ENCODE assay signal across 2 cellular contexts in the genomic region with DNA sequence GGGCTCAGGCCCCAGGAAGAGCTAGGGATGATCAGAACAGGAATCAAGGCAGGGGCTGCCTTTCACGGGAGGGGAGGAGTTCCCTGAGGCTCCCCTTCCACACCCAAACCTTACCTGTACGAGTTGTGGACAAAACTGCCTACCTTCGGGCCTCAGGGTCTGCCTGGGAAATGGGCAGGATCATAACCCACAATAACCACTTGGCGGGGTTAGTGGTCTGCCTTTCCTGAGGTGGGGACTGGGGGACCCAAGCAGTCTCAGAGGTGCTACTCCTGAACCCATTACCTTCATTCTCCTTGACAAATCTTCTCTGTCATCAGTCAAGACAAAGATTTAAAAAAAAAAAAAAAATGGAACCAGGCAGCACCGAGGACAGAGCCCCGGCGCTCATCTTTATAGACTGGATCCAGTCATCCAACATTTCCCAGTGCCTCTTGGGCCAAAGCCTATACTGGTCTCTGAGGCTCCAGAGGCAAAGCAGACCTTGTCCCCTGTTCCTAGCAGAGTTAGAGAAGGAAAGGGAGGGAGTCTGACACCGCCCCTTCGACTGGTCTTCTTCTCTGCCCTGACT.
TF ChIP-seq lines count a peak whose summit lies in the region.

No MANE protein-coding gene starts in this region.

TF ChIP-seq in A549, 52 proteins besides CTCF, POLR2A, EP300 and RAD21:
- TF ChIP-seq MYC (IDR thresholded peaks at IDR 0.05; ENCODE audit: borderline replicate concordance, low read length) (no peak), MAZ (IDR thresholded peaks at IDR 0.05; ENCODE audit: borderline replicate concordance, low read depth, low read length) (no peak), KDM1A (IDR thresholded peaks at IDR 0.05; ENCODE audit: low read depth) (no peak), FOSL2 (IDR thresholded peaks at IDR 0.05) (no peak), FOSL2 (CRISPR knock-in tag; IDR thresholded peaks at IDR 0.05) (no peak), NR3C1 (IDR thresholded peaks at IDR 0.05) (no peak), HDAC2 (IDR thresholded peaks at IDR 0.05) (no peak), HEYL (CRISPR knock-in tag; IDR thresholded peaks at IDR 0.05) (no peak)
- TF ChIP-seq, protein P1, sequence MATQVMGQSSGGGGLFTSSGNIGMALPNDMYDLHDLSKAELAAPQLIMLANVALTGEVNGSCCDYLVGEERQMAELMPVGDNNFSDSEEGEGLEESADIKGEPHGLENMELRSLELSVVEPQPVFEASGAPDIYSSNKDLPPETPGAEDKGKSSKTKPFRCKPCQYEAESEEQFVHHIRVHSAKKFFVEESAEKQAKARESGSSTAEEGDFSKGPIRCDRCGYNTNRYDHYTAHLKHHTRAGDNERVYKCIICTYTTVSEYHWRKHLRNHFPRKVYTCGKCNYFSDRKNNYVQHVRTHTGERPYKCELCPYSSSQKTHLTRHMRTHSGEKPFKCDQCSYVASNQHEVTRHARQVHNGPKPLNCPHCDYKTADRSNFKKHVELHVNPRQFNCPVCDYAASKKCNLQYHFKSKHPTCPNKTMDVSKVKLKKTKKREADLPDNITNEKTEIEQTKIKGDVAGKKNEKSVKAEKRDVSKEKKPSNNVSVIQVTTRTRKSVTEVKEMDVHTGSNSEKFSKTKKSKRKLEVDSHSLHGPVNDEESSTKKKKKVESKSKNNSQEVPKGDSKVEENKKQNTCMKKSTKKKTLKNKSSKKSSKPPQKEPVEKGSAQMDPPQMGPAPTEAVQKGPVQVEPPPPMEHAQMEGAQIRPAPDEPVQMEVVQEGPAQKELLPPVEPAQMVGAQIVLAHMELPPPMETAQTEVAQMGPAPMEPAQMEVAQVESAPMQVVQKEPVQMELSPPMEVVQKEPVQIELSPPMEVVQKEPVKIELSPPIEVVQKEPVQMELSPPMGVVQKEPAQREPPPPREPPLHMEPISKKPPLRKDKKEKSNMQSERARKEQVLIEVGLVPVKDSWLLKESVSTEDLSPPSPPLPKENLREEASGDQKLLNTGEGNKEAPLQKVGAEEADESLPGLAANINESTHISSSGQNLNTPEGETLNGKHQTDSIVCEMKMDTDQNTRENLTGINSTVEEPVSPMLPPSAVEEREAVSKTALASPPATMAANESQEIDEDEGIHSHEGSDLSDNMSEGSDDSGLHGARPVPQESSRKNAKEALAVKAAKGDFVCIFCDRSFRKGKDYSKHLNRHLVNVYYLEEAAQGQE (IDR thresholded peaks at IDR 0.05), result peak; percentile 52; the same call in 1 of the 2 replicates

TF ChIP-seq in endothelial cell of umbilical vein, 7 proteins besides CTCF, POLR2A, EP300 and RAD21:
- TF ChIP-seq MYC (IDR thresholded peaks at IDR 0.05; ENCODE audit: low read depth, low read length) (no peak), GATA2 (IDR thresholded peaks at IDR 0.05; ENCODE audit: insufficient read depth, insufficient read length, low read depth, low read length) (no peak), JUN (IDR thresholded peaks at IDR 0.05; ENCODE audit: borderline replicate concordance, insufficient read depth, insufficient read length, low read depth) (no peak), POLR2AphosphoS5 (IDR thresholded peaks at IDR 0.05; ENCODE audit: insufficient read depth, low read depth, low read length) (no peak)
- TF ChIP-seq, protein P2, sequence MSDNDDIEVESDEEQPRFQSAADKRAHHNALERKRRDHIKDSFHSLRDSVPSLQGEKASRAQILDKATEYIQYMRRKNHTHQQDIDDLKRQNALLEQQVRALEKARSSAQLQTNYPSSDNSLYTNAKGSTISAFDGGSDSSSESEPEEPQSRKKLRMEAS (IDR thresholded peaks at IDR 0.05; ENCODE audit: insufficient read depth, insufficient read length), result no peak
